Comparison of ENCODE assay signal across 1 cellular context in the genomic region with DNA sequence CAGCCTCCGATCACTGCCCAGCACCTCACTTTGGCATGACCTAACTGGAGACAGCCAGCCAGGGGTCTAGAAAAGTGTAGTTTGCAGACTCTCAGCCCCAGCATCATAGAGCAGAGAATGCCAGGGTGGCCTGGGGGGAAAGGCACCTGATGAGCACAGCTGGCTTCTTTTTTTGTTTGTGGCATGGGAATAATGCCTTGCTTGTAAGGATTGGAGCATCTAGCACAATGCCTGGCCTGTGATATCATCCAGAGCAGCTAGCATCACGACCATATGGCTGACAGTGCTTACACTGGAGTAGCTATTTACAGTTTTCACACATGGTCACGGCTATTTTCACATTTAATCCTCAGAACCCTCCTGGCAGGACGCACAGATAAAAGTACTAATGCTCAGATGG.
TF ChIP-seq lines count a peak whose summit lies in the region.

No MANE protein-coding gene starts in this region.

TF ChIP-seq in GM23338, 12 proteins besides CTCF, POLR2A, EP300 and RAD21 (continued from another document):
- TF ChIP-seq ZNF114 (CRISPR knock-in tag; IDR thresholded peaks at IDR 0.05) (no peak), EZH2 (IDR thresholded peaks at IDR 0.05; ENCODE audit: low read depth, unreplicated experiment) (no peak), POLR2AphosphoS5 (IDR thresholded peaks at IDR 0.05; ENCODE audit: low read depth) (no peak), CREB1 (CRISPR knock-in tag; IDR thresholded peaks at IDR 0.05; ENCODE audit: low read depth) (no peak), ZNF331 (CRISPR knock-in tag; IDR thresholded peaks at IDR 0.05; ENCODE audit: low read depth) (no peak), NANOG (IDR thresholded peaks at IDR 0.05; ENCODE audit: borderline replicate concordance) (no peak), STAT1 (IDR thresholded peaks at IDR 0.05; ENCODE audit: unreplicated experiment) (no peak), JUNB (IDR thresholded peaks at IDR 0.05; ENCODE audit: unreplicated experiment) (no peak)
- TF ChIP-seq, protein P1, sequence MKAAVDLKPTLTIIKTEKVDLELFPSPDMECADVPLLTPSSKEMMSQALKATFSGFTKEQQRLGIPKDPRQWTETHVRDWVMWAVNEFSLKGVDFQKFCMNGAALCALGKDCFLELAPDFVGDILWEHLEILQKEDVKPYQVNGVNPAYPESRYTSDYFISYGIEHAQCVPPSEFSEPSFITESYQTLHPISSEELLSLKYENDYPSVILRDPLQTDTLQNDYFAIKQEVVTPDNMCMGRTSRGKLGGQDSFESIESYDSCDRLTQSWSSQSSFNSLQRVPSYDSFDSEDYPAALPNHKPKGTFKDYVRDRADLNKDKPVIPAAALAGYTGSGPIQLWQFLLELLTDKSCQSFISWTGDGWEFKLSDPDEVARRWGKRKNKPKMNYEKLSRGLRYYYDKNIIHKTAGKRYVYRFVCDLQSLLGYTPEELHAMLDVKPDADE (IDR thresholded peaks at IDR 0.05): no peak
- TF ChIP-seq, protein P2, sequence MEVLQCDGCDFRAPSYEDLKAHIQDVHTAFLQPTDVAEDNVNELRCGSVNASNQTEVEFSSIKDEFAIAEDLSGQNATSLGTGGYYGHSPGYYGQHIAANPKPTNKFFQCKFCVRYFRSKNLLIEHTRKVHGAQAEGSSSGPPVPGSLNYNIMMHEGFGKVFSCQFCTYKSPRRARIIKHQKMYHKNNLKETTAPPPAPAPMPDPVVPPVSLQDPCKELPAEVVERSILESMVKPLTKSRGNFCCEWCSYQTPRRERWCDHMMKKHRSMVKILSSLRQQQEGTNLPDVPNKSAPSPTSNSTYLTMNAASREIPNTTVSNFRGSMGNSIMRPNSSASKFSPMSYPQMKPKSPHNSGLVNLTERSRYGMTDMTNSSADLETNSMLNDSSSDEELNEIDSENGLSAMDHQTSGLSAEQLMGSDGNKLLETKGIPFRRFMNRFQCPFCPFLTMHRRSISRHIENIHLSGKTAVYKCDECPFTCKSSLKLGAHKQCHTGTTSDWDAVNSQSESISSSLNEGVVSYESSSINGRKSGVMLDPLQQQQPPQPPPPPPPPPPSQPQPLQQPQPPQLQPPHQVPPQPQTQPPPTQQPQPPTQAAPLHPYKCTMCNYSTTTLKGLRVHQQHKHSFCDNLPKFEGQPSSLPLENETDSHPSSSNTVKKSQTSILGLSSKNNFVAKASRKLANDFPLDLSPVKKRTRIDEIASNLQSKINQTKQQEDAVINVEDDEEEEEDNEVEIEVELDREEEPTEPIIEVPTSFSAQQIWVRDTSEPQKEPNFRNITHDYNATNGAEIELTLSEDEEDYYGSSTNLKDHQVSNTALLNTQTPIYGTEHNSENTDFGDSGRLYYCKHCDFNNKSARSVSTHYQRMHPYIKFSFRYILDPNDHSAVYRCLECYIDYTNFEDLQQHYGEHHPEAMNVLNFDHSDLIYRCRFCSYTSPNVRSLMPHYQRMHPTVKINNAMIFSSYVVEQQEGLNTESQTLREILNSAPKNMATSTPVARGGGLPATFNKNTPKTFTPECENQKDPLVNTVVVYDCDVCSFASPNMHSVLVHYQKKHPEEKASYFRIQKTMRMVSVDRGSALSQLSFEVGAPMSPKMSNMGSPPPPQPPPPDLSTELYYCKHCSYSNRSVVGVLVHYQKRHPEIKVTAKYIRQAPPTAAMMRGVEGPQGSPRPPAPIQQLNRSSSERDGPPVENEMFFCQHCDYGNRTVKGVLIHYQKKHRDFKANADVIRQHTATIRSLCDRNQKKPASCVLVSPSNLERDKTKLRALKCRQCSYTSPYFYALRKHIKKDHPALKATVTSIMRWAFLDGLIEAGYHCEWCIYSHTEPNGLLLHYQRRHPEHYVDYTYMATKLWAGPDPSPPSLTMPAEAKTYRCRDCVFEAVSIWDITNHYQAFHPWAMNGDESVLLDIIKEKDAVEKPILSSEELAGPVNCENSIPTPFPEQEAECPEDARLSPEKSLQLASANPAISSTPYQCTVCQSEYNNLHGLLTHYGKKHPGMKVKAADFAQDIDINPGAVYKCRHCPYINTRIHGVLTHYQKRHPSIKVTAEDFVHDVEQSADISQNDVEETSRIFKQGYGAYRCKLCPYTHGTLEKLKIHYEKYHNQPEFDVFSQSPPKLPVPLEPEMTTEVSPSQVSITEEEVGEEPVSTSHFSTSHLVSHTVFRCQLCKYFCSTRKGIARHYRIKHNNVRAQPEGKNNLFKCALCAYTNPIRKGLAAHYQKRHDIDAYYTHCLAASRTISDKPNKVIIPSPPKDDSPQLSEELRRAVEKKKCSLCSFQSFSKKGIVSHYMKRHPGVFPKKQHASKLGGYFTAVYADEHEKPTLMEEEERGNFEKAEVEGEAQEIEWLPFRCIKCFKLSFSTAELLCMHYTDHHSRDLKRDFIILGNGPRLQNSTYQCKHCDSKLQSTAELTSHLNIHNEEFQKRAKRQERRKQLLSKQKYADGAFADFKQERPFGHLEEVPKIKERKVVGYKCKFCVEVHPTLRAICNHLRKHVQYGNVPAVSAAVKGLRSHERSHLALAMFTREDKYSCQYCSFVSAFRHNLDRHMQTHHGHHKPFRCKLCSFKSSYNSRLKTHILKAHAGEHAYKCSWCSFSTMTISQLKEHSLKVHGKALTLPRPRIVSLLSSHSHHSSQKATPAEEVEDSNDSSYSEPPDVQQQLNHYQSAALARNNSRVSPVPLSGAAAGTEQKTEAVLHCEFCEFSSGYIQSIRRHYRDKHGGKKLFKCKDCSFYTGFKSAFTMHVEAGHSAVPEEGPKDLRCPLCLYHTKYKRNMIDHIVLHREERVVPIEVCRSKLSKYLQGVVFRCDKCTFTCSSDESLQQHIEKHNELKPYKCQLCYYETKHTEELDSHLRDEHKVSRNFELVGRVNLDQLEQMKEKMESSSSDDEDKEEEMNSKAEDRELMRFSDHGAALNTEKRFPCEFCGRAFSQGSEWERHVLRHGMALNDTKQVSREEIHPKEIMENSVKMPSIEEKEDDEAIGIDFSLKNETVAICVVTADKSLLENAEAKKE (CRISPR knock-in tag; IDR thresholded peaks at IDR 0.05): no peak
- TF ChIP-seq, protein P3, sequence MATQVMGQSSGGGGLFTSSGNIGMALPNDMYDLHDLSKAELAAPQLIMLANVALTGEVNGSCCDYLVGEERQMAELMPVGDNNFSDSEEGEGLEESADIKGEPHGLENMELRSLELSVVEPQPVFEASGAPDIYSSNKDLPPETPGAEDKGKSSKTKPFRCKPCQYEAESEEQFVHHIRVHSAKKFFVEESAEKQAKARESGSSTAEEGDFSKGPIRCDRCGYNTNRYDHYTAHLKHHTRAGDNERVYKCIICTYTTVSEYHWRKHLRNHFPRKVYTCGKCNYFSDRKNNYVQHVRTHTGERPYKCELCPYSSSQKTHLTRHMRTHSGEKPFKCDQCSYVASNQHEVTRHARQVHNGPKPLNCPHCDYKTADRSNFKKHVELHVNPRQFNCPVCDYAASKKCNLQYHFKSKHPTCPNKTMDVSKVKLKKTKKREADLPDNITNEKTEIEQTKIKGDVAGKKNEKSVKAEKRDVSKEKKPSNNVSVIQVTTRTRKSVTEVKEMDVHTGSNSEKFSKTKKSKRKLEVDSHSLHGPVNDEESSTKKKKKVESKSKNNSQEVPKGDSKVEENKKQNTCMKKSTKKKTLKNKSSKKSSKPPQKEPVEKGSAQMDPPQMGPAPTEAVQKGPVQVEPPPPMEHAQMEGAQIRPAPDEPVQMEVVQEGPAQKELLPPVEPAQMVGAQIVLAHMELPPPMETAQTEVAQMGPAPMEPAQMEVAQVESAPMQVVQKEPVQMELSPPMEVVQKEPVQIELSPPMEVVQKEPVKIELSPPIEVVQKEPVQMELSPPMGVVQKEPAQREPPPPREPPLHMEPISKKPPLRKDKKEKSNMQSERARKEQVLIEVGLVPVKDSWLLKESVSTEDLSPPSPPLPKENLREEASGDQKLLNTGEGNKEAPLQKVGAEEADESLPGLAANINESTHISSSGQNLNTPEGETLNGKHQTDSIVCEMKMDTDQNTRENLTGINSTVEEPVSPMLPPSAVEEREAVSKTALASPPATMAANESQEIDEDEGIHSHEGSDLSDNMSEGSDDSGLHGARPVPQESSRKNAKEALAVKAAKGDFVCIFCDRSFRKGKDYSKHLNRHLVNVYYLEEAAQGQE (IDR thresholded peaks at IDR 0.05; ENCODE audit: unreplicated experiment): no peak
